Comparison of ENCODE assay signal across 22 cellular contexts in genomic region chr9:137676998-137677397, GRCh38.
"Had no signal": no experiment of that assay in that cellular context is flagged by ENCODE, and none has a peak within 500 bp of the region (broad histone marks: within the 10 kb centered on the region; RNA-seq: fewer than 3 reads in every experiment).

No MANE protein-coding gene starts in this region.

- H3K27me3 ChIP-seq: esophagus squamous epithelium, transverse colon had no signal

- H3K27ac Mint-ChIP-seq: activated CD8-positive, alpha-beta T cell treated with anti-CD3 and anti-CD28 coated beads, Interleukin-2, amount 10 ng/mL, durations not matched to agents 7 days and 5 days; activated naive CD8-positive, alpha-beta T cell treated with anti-CD3 and anti-CD28 coated beads, Interleukin-2, amount 10 ng/mL, durations not matched to agents 7 days and 5 days; natural killer cell treated with Interleukin-12 subunit alpha and Interleukin-12 subunit beta and Interleukin-15 and Interleukin-18, amount 100 ng/mL, for 72 hours had no signal

- DNase-seq: activated CD4-positive, alpha-beta T cell treated with anti-CD3 and anti-CD28 coated beads for 48 hours; activated CD8-positive, alpha-beta memory T cell treated with anti-CD3 and anti-CD28 coated beads, Interleukin-2, amount 50 U/mL, for 4 hours; activated CD8-positive, alpha-beta T cell treated with anti-CD3 and anti-CD28 coated beads, Interleukin-2, amount 10 ng/mL, durations not matched to agents 7 days and 5 days; activated naive CD4-positive, alpha-beta T cell; activated naive CD8-positive, alpha-beta T cell treated with anti-CD3 and anti-CD28 coated beads, Interleukin-2, amount 10 ng/mL, durations not matched to agents 7 days and 5 days; central memory CD4-positive, alpha-beta T cell; cortex of kidney; effector CD4-positive, alpha-beta T cell; esophagus squamous epithelium; hippocampal formation; left ventricle myocardium superior; mesenchymal stem cell; nucleus accumbens; stimulated activated CD4-positive, alpha-beta T cell treated with anti-CD3 and anti-CD28 coated beads, Interleukin-4, amount 100 ng/mL, for 24 hours; stimulated activated naive CD4-positive, alpha-beta T cell treated with Interleukin-2 at 50 U/mL for 16 hours; substantia nigra; transverse colon had no signal

- H3K36me3 ChIP-seq: transverse colon, WERI-Rb-1 had no signal

- ATAC-seq: activated CD8-positive, alpha-beta T cell treated with anti-CD3 and anti-CD28 coated beads, Interleukin-2, amount 10 ng/mL, durations not matched to agents 7 days and 5 days; left ventricle myocardium superior; natural killer cell treated with Interleukin-12 subunit alpha and Interleukin-12 subunit beta and Interleukin-15 and Interleukin-18, amount 100 ng/mL, for 72 hours had no signal

- H3K9me3 Mint-ChIP-seq: activated naive CD8-positive, alpha-beta T cell treated with anti-CD3 and anti-CD28 coated beads, Interleukin-2, amount 10 ng/mL, durations not matched to agents 7 days and 5 days; brain; natural killer cell treated with Interleukin-12 subunit alpha and Interleukin-12 subunit beta and Interleukin-15 and Interleukin-18, amount 100 ng/mL, for 72 hours had no signal

- H3K27ac ChIP-seq: esophagus squamous epithelium, skin epidermis, transverse colon, WERI-Rb-1 had no signal

- H3K27me3 Mint-ChIP-seq: activated naive CD8-positive, alpha-beta T cell treated with anti-CD3 and anti-CD28 coated beads, Interleukin-2, amount 10 ng/mL, durations not matched to agents 7 days and 5 days; brain; natural killer cell treated with Interleukin-12 subunit alpha and Interleukin-12 subunit beta and Interleukin-15 and Interleukin-18, amount 100 ng/mL, for 72 hours had no signal

- H3K36me3 Mint-ChIP-seq: natural killer cell treated with Interleukin-12 subunit alpha and Interleukin-12 subunit beta and Interleukin-15 and Interleukin-18, amount 100 ng/mL, for 72 hours had no signal

- FAIRE-seq: endothelial cell of umbilical vein had no signal

- H3K4me3 Mint-ChIP-seq: activated CD8-positive, alpha-beta T cell treated with anti-CD3 and anti-CD28 coated beads, Interleukin-2, amount 10 ng/mL, durations not matched to agents 7 days and 5 days; activated naive CD8-positive, alpha-beta T cell treated with anti-CD3 and anti-CD28 coated beads, Interleukin-2, amount 10 ng/mL, durations not matched to agents 7 days and 5 days; brain; natural killer cell treated with Interleukin-12 subunit alpha and Interleukin-12 subunit beta and Interleukin-15 and Interleukin-18, amount 100 ng/mL, for 72 hours had no signal

- H3K4me3 ChIP-seq: esophagus squamous epithelium, skin epidermis, transverse colon had no signal

- H3K9me3 ChIP-seq: esophagus squamous epithelium, transverse colon had no signal
